In genomic region chr12:5432011-5432400, GRCh38 we compare ENCODE assay signal across 9 cellular contexts. TPM values are rescaled to one million over a fixed set of nuclear protein-coding genes. Genes with fewer than 3 reads are reported as not detected.
A peak's percentile ranks its signal among the peaks of the same experiment; 100 is the strongest.
DNase-seq lines count a peak whose midpoint lies in the region; ATAC-seq, FAIRE-seq and TF ChIP-seq lines count a peak whose summit lies in the region.
"Had no signal": no experiment of that assay in that cellular context is flagged by ENCODE, and none has a peak within 500 bp of the region (broad histone marks: within the 10 kb centered on the region; RNA-seq: fewer than 3 reads in every experiment).

NTF3 (plus strand) TSS chr12:5432108; CDS start chr12:5432325, 217 bp downstream.

- H3K4me2 ChIP-seq in IMR-90 (ENCODE audit: low read depth, low read length) = peak within 1 kb of the TSS; percentile 89

- peak; percentile 80 for TF ChIP-seq POLR2A in IMR-90 (IDR thresholded peaks at IDR 0.05; ENCODE audit: low read depth, low read length)

- H3K4me1 Mint-ChIP-seq in dendritic cell treated with granulocyte-macrophage colony-stimulating factor and Interleukin-4, amounts not matched to agents 40 ng/mL and 50 ng/mL, for 4 days (ENCODE audit: low read depth) = peaks cover 22% of the 10 kb centered on the region

- peak within 1 kb of the TSS; percentile 91 for H2AK5ac ChIP-seq in IMR-90 (ENCODE audit: low read depth, low read length)

- peak within 1 kb of the TSS; percentile 95 for H3K4ac ChIP-seq in IMR-90 (ENCODE audit: low read depth, low read length)

- H3K27ac Mint-ChIP-seq in dendritic cell treated with granulocyte-macrophage colony-stimulating factor and Interleukin-4, amounts not matched to agents 40 ng/mL and 50 ng/mL, for 4 days = no peak within 1 kb of the TSS

- intact Hi-C loops in IMR-90 (cut with micrococcal nuclease) = loop anchor here (2.0 to 5.0 kb wide), 2 partner anchors 135 to 345 kb away; no protein-coding TSS in a partner anchor
- intact Hi-C loops in dendritic cell treated with granulocyte-macrophage colony-stimulating factor and Interleukin-4, amounts not matched to agents 40 ng/mL and 50 ng/mL, for 4 days (cut with micrococcal nuclease) = no loop called here

- WGBS in IMR-90 (ENCODE audit: extremely low coverage in 2 of 2, insufficient read length in 1 of 2), 2 experiments = 0% methylated on average over 3 of the region's 34 CpGs; no CpG with 5 or more reads in 1 of the 2 experiments
- WGBS in mesodermal cell (ENCODE audit: insufficient coverage in 2 of 2), 2 experiments = 0% methylated on average over 6 to 22 of the region's 34 CpGs

- H4K20me1 ChIP-seq in IMR-90 (ENCODE audit: insufficient read depth, low read length) = peaks cover 38% of the 10 kb centered on the region

- H3K9me1 ChIP-seq in IMR-90 (ENCODE audit: insufficient read depth, low read length) = peaks cover 17% of the 10 kb centered on the region

- H3K27ac ChIP-seq in IMR-90 (ENCODE audit: insufficient read depth, low read length) (peak within 1 kb of the TSS; percentile 91), mesodermal cell (ENCODE audit: low read depth, low read length, severe bottlenecking) (no peak within 1 kb of the TSS)

- DNase-seq in BJ (ENCODE audit: low read depth) (no peak), IMR-90 (peak; percentile 76), HTR-8/SVneo (ENCODE audit: insufficient read length, low spot score) (no peak), DMS153 (lab: John Stamatoyannopoulos, UW) (no peak), RKO (ENCODE audit: low spot score) (no peak), HCEC 1CT (no peak)

- H3K18ac ChIP-seq in IMR-90 (ENCODE audit: low read depth, low read length) = peak within 1 kb of the TSS; percentile 56

- H3K79me1 ChIP-seq in IMR-90 (ENCODE audit: low read depth in 1 of 2, low read length in 2 of 2) = peaks cover 13 to 45% of the 10 kb centered on the region in 2 experiments; a peak in 3 of 4 replicates

- FAIRE-seq in HTR-8/SVneo (lab: Jason Lieb, UNC) = no peak
- FAIRE-seq: frontal cortex had no signal

- peak within 1 kb of the TSS; percentile 88 for H3K23ac ChIP-seq in IMR-90 (ENCODE audit: low read depth, low read length)

- peak; percentile 65 for ATAC-seq in IMR-90 (ENCODE audit: low read depth)

- CTCF ChIA-PET in BJ (lab: Yijun Ruan, JAX) = interaction anchor here (1.1 to 8.9 kb wide), 10 partner anchors 9 to 336 kb away, joined by 3 to 69 read pairs (median 5); no protein-coding TSS in a partner anchor
- CTCF ChIA-PET in IMR-90 (lab: Yijun Ruan, JAX) = interaction anchor here (1.2 kb wide), 1 partner anchor 10 kb away, joined by 4 read pairs; no protein-coding TSS in a partner anchor

- BruUV-seq in IMR-90 (replicated peaks; lab: Mats Ljungman, UMichigan) = no TSS peak

- peaks cover 39% of the 10 kb centered on the region for H3K27me3 Mint-ChIP-seq in dendritic cell treated with granulocyte-macrophage colony-stimulating factor and Interleukin-4, amounts not matched to agents 40 ng/mL and 50 ng/mL, for 4 days

- H3K4me1 ChIP-seq in IMR-90 (ENCODE audit: control insufficient read depth, insufficient read depth, low read length) = peaks cover 16% of the 10 kb centered on the region
- H3K4me1 ChIP-seq in mesodermal cell (ENCODE audit: control insufficient read depth, insufficient read depth, low read length, poor library complexity, severe bottlenecking) = peaks cover 32% of the 10 kb centered on the region

- no peak; the same call in 1 of the 2 replicates for TF ChIP-seq RAD21 in IMR-90 (IDR thresholded peaks at IDR 0.05; ENCODE audit: low read length)

- H3K14ac ChIP-seq in IMR-90 (replicated peaks; ENCODE audit: low read depth, low read length) = peak within 1 kb of the TSS; percentile 93

- no peaks in the 10 kb centered on the region for H3K36me3 Mint-ChIP-seq in dendritic cell treated with granulocyte-macrophage colony-stimulating factor and Interleukin-4, amounts not matched to agents 40 ng/mL and 50 ng/mL, for 4 days (ENCODE audit: low read depth)

- dilution Hi-C loops in IMR-90 (cut with HindIII; ENCODE audit: low sequenced_read_pairs, unreplicated experiment) = no loop called here

- H3K9me3 ChIP-seq in IMR-90 (ENCODE audit: control insufficient read depth, insufficient read depth, low read length) (no peaks in the 10 kb centered on the region), mesodermal cell (ENCODE audit: control insufficient read depth, low read length) (no peaks in the 10 kb centered on the region)

- peak within 1 kb of the TSS; percentile 74 for H3K56ac ChIP-seq in IMR-90 (ENCODE audit: extremely low read depth, insufficient read depth, low read length)

- peak within 1 kb of the TSS; percentile 69 for H4K5ac ChIP-seq in IMR-90 (ENCODE audit: low read depth, low read length)

- peak within 1 kb of the TSS; percentile 94 for H2AK9ac ChIP-seq in IMR-90 (replicated peaks; ENCODE audit: low read depth, low read length, poor library complexity)

- H3K27me3 ChIP-seq in BJ (ENCODE audit: control insufficient read depth, insufficient read depth, low read length) = peaks cover 27% of the 10 kb centered on the region
- no peaks in the 10 kb centered on the region for H3K27me3 ChIP-seq in IMR-90 (ENCODE audit: control insufficient read depth, insufficient read depth, low read length)

- peak within 1 kb of the TSS; percentile 94 for H4K91ac ChIP-seq in IMR-90 (ENCODE audit: insufficient read depth, low read depth, low read length)

- TF ChIP-seq CTCF in BJ (IDR thresholded peaks at IDR 0.05; ENCODE audit: insufficient read depth, low read depth, low read length) (no peak), IMR-90 (conservative IDR thresholded peaks at IDR 0.05; ENCODE audit: low read depth, low read length) (no peak)

- peak within 1 kb of the TSS; percentile 76 to 85 for H4K8ac ChIP-seq in IMR-90 (ENCODE audit: low read depth in 2 of 2, low read length in 2 of 2)

- peak within 1 kb of the TSS; percentile 86 for H2AFZ ChIP-seq in IMR-90 (replicated peaks; ENCODE audit: low read length, poor library complexity)

- no peaks in the 10 kb centered on the region for H3K9me3 Mint-ChIP-seq in dendritic cell treated with granulocyte-macrophage colony-stimulating factor and Interleukin-4, amounts not matched to agents 40 ng/mL and 50 ng/mL, for 4 days

- POLR2A ChIA-PET in BJ (lab: Charles Lee) = interaction anchor here (0.6 kb wide), 1 partner anchor 48 kb away, joined by 7 read pairs; no protein-coding TSS in a partner anchor
- POLR2A ChIA-PET in IMR-90 (lab: Charles Lee; ENCODE audit: unreplicated experiment) = interaction anchor here (0.6 to 1.0 kb wide), 3 partner anchors 19 to 45 kb away, joined by 3 to 12 read pairs (median 4); no protein-coding TSS in a partner anchor

- H3K9ac ChIP-seq in IMR-90 (ENCODE audit: low read depth, low read length) = peak within 1 kb of the TSS; percentile 96

- H3K4me3 Mint-ChIP-seq in dendritic cell treated with granulocyte-macrophage colony-stimulating factor and Interleukin-4, amounts not matched to agents 40 ng/mL and 50 ng/mL, for 4 days = peak within 1 kb of the TSS; percentile 27

- H2BK120ac ChIP-seq in IMR-90 (ENCODE audit: low read depth, low read length) = peak within 1 kb of the TSS; percentile 82

- H3K36me3 ChIP-seq in BJ (ENCODE audit: control insufficient read depth, insufficient read depth, low read length) = no peaks in the 10 kb centered on the region
- H3K36me3 ChIP-seq in IMR-90 (ENCODE audit: control insufficient read depth, insufficient read depth, low read length) = no peaks in the 10 kb centered on the region
- H3K36me3 ChIP-seq in mesodermal cell (ENCODE audit: control insufficient read depth, insufficient read depth, low read length) = no peaks in the 10 kb centered on the region

- in situ Hi-C loops in IMR-90 (cut with MboI; ENCODE audit: low sequenced_read_pairs) = loop anchor here (10.0 kb wide), 1 partner anchor 613 kb away; no protein-coding TSS in a partner anchor

- peak within 1 kb of the TSS; percentile 58; the same call in 1 of the 2 replicates for H2BK20ac ChIP-seq in IMR-90 (ENCODE audit: low read depth, low read length)

- peak within 1 kb of the TSS; percentile 88 for H2BK5ac ChIP-seq in IMR-90 (ENCODE audit: low read depth, low read length, poor library complexity, severe bottlenecking)

- peak within 1 kb of the TSS; percentile 74 for H3K4me3 ChIP-seq in BJ (ENCODE audit: low read depth, low read length)
- H3K4me3 ChIP-seq in IMR-90 (ENCODE audit: insufficient read depth, low read depth, low read length) = peak within 1 kb of the TSS; percentile 94
- peak within 1 kb of the TSS; percentile 40 for H3K4me3 ChIP-seq in mesodermal cell (ENCODE audit: extremely low read depth, insufficient read depth, low read length, poor library complexity, severe bottlenecking)

- H2BK15ac ChIP-seq in IMR-90 (ENCODE audit: low read depth, low read length) = peak within 1 kb of the TSS; percentile 56; the same call in 2 of the 3 replicates

TF ChIP-seq in IMR-90, 13 proteins besides CTCF, POLR2A, EP300 and RAD21 (continues in another document):
- TF ChIP-seq MAFK (IDR thresholded peaks at IDR 0.05; ENCODE audit: low read depth, low read length) = no peak
- no peak for TF ChIP-seq SMC3 (IDR thresholded peaks at IDR 0.05; ENCODE audit: low read depth, low read length)
- peak; percentile 7; the same call in 1 of the 2 replicates for TF ChIP-seq MXI1 (IDR thresholded peaks at IDR 0.05; ENCODE audit: borderline replicate concordance, low read depth, low read length)
- 0 out of 2 replicates have a peak, but pooled peaks have one; percentile 18 for TF ChIP-seq MAZ (IDR thresholded peaks at IDR 0.05; ENCODE audit: borderline replicate concordance, low read depth, low read length)
- no peak for TF ChIP-seq FOS (IDR thresholded peaks at IDR 0.05; ENCODE audit: low read depth, low read length)
- peak; percentile 65; the same call in 1 of the 2 replicates for TF ChIP-seq BHLHE40 (IDR thresholded peaks at IDR 0.05; ENCODE audit: low read depth, low read length)
- 0 out of 2 replicates have a peak, but pooled peaks have one; percentile 13 for TF ChIP-seq CHD1 (IDR thresholded peaks at IDR 0.05; ENCODE audit: low read depth, low read length)
- TF ChIP-seq, protein P1, sequence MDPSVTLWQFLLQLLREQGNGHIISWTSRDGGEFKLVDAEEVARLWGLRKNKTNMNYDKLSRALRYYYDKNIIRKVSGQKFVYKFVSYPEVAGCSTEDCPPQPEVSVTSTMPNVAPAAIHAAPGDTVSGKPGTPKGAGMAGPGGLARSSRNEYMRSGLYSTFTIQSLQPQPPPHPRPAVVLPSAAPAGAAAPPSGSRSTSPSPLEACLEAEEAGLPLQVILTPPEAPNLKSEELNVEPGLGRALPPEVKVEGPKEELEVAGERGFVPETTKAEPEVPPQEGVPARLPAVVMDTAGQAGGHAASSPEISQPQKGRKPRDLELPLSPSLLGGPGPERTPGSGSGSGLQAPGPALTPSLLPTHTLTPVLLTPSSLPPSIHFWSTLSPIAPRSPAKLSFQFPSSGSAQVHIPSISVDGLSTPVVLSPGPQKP (IDR thresholded peaks at IDR 0.05; ENCODE audit: borderline replicate concordance, low read depth, low read length) = no peak

RNA-seq across cellular contexts. Expression of gene NTF3, which starts in this region (rescaled TPM):
- polyA plus RNA-seq in BJ (2011; rRNA removed) (11.4 and 12.5 TPM in 2 replicates), IMR-90 (2012; rRNA removed) (32.4 and 36.0 TPM in 2 replicates)
- polyA minus RNA-seq in BJ (2011; rRNA and poly(A)+ RNA removed) = 11.6 and 12.2 TPM in 2 replicates
- total RNA-seq in IMR-90 (2012; rRNA removed) = 12.2 TPM in 2 replicates
- 27.9 and 38.6 TPM in 2 replicates for polyA plus RNA-seq in IMR-90 (2012; cell fraction: cytosol; rRNA removed)
- polyA plus RNA-seq in IMR-90 (2012; cell fraction: nucleus; rRNA removed; ENCODE audit: low replicate concordance) = 52.0 and 83.7 TPM in 2 replicates
- polyA plus RNA-seq in mesodermal cell (2013, experiment 1 of 2) = 1.3 TPM
- polyA plus RNA-seq in mesodermal cell (2013, experiment 2 of 2) = 1.9 TPM

Comparison
In these comparisons a context has a peak if more than half of its experiments do, and no peak if none do; other contexts are left out.
1. H3K4me3 ChIP-seq: peak in every context shown above with its lines; median percentile 94 in IMR-90; 74 in BJ; 40 in mesodermal cell.